1 cellular context compared by ENCODE assay signal in genomic region chr11:86016451-86016850, GRCh38.
TF ChIP-seq lines count a peak whose summit lies in the region.

No MANE protein-coding gene starts in this region.

TF ChIP-seq in HepG2, 621 proteins besides CTCF, POLR2A, EP300 and RAD21:
- TF ChIP-seq ZNF687 (CRISPR knock-in tag; IDR thresholded peaks at IDR 0.05) = no peak
- peak; percentile 35 for TF ChIP-seq RBM22 (optimal IDR thresholded peaks at IDR 0.05; ENCODE audit: low read length)
